In the genomic region with DNA sequence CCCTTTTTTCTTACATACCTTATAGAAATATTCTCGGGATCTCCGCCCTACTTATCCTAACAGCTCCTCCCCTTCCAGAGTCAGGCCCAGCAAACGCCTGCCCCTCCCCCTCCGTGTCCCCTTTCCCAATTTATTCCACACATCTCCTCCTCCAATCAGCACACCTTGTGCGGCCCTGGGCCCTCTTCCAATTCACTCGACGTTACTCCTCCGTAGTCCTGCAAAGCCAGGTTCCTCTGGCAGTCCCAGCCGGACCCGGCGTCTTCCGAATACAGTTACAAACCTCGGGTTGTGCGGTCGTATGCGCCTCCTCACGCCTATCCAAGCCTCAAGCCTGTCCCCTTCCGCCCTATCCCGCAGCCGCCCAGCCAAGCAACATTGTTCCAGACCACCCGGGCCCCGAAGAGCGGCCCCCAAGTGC, we compare ENCODE assay signal across 8 cellular contexts. TPM values are rescaled to one million over a fixed set of nuclear protein-coding genes. Genes with fewer than 3 reads are reported as not detected.
DNase-seq lines count a peak whose midpoint lies in the region; ATAC-seq, FAIRE-seq and TF ChIP-seq lines count a peak whose summit lies in the region.

No MANE protein-coding gene starts in this region.

- intact Hi-C loops in CD14-positive monocyte (cut with micrococcal nuclease): loop anchor here in 1 of 2 donors (5.0 to 10.0 kb wide), 2 partner anchors 53 to 126 kb away; a partner anchor contains a TSS

- H3K4me1 ChIP-seq in HAP-1: peaks cover 3% of the 10 kb centered on the region

- DNase-seq in CD14-positive monocyte (ENCODE audit: low spot score) (no peak), HAP-1 (ENCODE audit: low spot score in 2 of 2) (peak; percentile 77 to 91), NCI-H774 (lab: John Stamatoyannopoulos, UW) (peak; percentile 75), bronchial epithelial cell (ENCODE audit: low read depth) (peak; percentile 55), kidney tubule cell (ENCODE audit: low spot score) (peak; percentile 73), NCI-H187 treated with DMSO at 0.1 percent for 48 hours (lab: John Stamatoyannopoulos, UW) (no peak)
- no peak for DNase-seq in stimulated activated naive CD8-positive, alpha-beta T cell treated with anti-CD3 and anti-CD28 coated beads, Interleukin-15, amount 100 ng/mL, for 72 hours

- peaks cover 2% of the 10 kb centered on the region; the same call in 1 of the 2 replicates for H3K9me3 ChIP-seq in HAP-1

- TF ChIP-seq CTCF in CD14-positive monocyte (IDR thresholded peaks at IDR 0.05): no peak
- no peak for TF ChIP-seq CTCF in bronchial epithelial cell (IDR thresholded peaks at IDR 0.05; ENCODE audit: insufficient read depth, low read length, severe bottlenecking)

- peaks cover 0 to 13% (median 7%) of the 10 kb centered on the region in 7 donors for H3K9me3 Mint-ChIP-seq in CD14-positive monocyte
- peaks cover 9 to 11% of the 10 kb centered on the region in 2 donors for H3K9me3 Mint-ChIP-seq in stimulated activated naive CD8-positive, alpha-beta T cell treated with anti-CD3 and anti-CD28 coated beads, Interleukin-15, amount 100 ng/mL, for 72 hours

- peaks cover 44% of the 10 kb centered on the region for H3K4me1 Mint-ChIP-seq in CD14-positive monocyte
- peaks cover 67% of the 10 kb centered on the region for H3K4me1 Mint-ChIP-seq in stimulated activated naive CD8-positive, alpha-beta T cell treated with anti-CD3 and anti-CD28 coated beads, Interleukin-15, amount 100 ng/mL, for 72 hours

- peak overlapping the region in 5 of 7 donors; percentile 7 to 86 (median 83) for H3K27ac Mint-ChIP-seq in CD14-positive monocyte
- peak overlapping the region; percentile 49 to 80 for H3K27ac Mint-ChIP-seq in stimulated activated naive CD8-positive, alpha-beta T cell treated with anti-CD3 and anti-CD28 coated beads, Interleukin-15, amount 100 ng/mL, for 72 hours

- FAIRE-seq in bronchial epithelial cell (lab: Jason Lieb, UNC): no peak

- H3K36me3 ChIP-seq in HAP-1 (replicated peaks): peaks cover 4% of the 10 kb centered on the region
- H3K36me3 ChIP-seq in bronchial epithelial cell (ENCODE audit: control insufficient read depth, insufficient read depth, low read length): no peaks in the 10 kb centered on the region

- H3K27me3 ChIP-seq in HAP-1 (ENCODE audit: low read depth) (no peaks in the 10 kb centered on the region), bronchial epithelial cell (ENCODE audit: control insufficient read depth, insufficient read depth, low read length) (no peaks in the 10 kb centered on the region)

- no peak for ATAC-seq in stimulated activated naive CD8-positive, alpha-beta T cell treated with anti-CD3 and anti-CD28 coated beads, Interleukin-15, amount 100 ng/mL, for 72 hours
- ATAC-seq in HG03175 (IDR thresholded peaks at IDR 0.05; ENCODE audit: unreplicated experiment): no peak

- in situ Hi-C loops in HAP-1 (cut with MboI; ENCODE audit: low sequenced_read_pairs): no loop called here

- H3K4me3 ChIP-seq in HAP-1: peak overlapping the region; percentile 88
- peak overlapping the region; percentile 80 for H3K4me3 ChIP-seq in bronchial epithelial cell (ENCODE audit: low read depth, low read length)

- H3K27me3 Mint-ChIP-seq in CD14-positive monocyte (ENCODE audit: low read depth in 3 of 3): peaks cover 0 to 6% (median 0%) of the 10 kb centered on the region in 3 donors
- no peaks in the 10 kb centered on the region for H3K27me3 Mint-ChIP-seq in stimulated activated naive CD8-positive, alpha-beta T cell treated with anti-CD3 and anti-CD28 coated beads, Interleukin-15, amount 100 ng/mL, for 72 hours

- H3K4me3 Mint-ChIP-seq in CD14-positive monocyte: peak overlapping the region; percentile 89 to 94
- H3K4me3 Mint-ChIP-seq in stimulated activated naive CD8-positive, alpha-beta T cell treated with anti-CD3 and anti-CD28 coated beads, Interleukin-15, amount 100 ng/mL, for 72 hours: peak overlapping the region; percentile 85 to 93

- H3K36me3 Mint-ChIP-seq in CD14-positive monocyte: peaks cover 2 to 7% of the 10 kb centered on the region in 2 donors

RNA-seq across cellular contexts. Expression of a gene that starts 0.7 kb away (rescaled TPM):
- 10 to 100 TPM; 12.5 to 18.2 TPM for polyA plus RNA-seq in CD14-positive monocyte
- total RNA-seq in bronchial epithelial cell: 22.1 and 27.5 TPM in 2 replicates

RNA-seq across cellular contexts. Expression of a gene that starts 7.0 kb away (rescaled TPM):
- 10 to 100 TPM; 48.4 to 49.3 TPM for polyA plus RNA-seq in CD14-positive monocyte
- total RNA-seq in bronchial epithelial cell: 14.7 and 22.7 TPM in 2 replicates

RNA-seq across cellular contexts. Expression of a gene that starts 52.4 kb away (rescaled TPM):
- polyA plus RNA-seq in CD14-positive monocyte: 1 to 10 TPM; 2.8 to 7.1 TPM
- 84.2 and 176 TPM in 2 replicates for total RNA-seq in bronchial epithelial cell

Comparison
In these comparisons a context has a peak if more than half of its experiments do, and no peak if none do; other contexts are left out.
1. DNase-seq: peak in HAP-1 (2 of 2), NCI-H774 (single experiment), bronchial epithelial cell (single experiment) and kidney tubule cell (single experiment); none in CD14-positive monocyte (single experiment), stimulated activated naive CD8-positive, alpha-beta T cell treated with anti-CD3 and anti-CD28 coated beads, Interleukin-15, amount 100 ng/mL, for 72 hours (0 of 2) and NCI-H187 treated with DMSO at 0.1 percent for 48 hours (single experiment).